Comparison of ENCODE assay signal across 26 cellular contexts in the genomic region with DNA sequence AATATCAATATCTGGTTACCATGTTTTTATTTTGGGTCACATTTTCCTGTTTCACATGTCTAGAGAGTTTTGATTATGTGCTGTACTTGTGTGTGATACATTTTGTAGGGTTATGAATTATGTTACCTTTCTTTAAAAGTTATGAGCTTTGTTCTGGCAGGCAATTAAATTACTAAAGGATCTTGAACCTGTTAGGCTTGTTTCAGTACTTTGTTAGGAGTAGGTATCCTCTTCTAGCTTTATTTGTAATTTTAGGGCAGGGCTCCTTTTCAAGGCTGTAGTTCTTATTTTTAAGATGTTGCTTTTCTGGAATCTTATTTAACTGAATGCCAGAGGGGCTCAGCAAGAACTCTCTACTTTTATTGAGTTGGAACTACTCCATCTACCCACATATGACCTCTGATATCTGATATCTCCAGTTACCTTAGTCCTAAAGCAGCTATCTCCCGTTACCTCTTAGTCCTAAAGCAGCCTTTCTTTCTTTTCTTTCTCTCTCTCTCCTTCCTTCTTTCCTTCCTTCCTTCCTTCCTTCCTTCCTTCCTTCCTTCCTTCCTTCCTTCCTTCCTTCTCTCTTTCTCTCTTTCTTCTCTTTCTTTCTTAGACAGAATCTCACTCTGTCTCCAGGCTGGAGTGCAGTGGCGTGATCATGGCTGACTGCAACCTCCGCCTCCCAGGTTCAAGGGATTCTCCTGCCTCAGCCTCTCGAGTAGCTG.
"Had no signal": no experiment of that assay in that cellular context is flagged by ENCODE, and none has a peak within 500 bp of the region (broad histone marks: within the 10 kb centered on the region; RNA-seq: fewer than 3 reads in every experiment).

No MANE protein-coding gene starts in this region.

- H3K27ac Mint-ChIP-seq: activated naive CD8-positive, alpha-beta T cell; activated T-cell treated with anti-CD3 and anti-CD28 coated beads, Interleukin-2, amount 50 U/mL, for 24 hours; activated T-helper 2 cell treated with anti-CD3 and anti-CD28 coated beads, Interferon-gamma antibody, Interleukin-2, Interleukin-4, amounts not matched to agents 10 μg/mL and 5 μg/mL and 100 μg/mL, durations not matched to agents 14 hours and 24 hours and 36 hours; nephron; stimulated activated effector memory CD8-positive, alpha-beta T cell treated with anti-CD3 and anti-CD28 coated beads, Interleukin-12 subunit alpha, Interleukin-12 subunit beta, amount 100 ng/mL, for 72 hours had no signal

- DNase-seq: activated CD4-positive, alpha-beta T cell treated with anti-CD3 and anti-CD28 coated beads, Interleukin-2, amount 50 U/mL, for 4 hours; activated CD8-positive, alpha-beta memory T cell treated with anti-CD3 and anti-CD28 coated beads for 24 hours; activated CD8-positive, alpha-beta memory T cell treated with anti-CD3 and anti-CD28 coated beads, Interleukin-2, amount 50 U/mL, for 4 hours; activated naive CD4-positive, alpha-beta T cell; activated T-cell treated with anti-CD3 and anti-CD28 coated beads, Interleukin-2, amount 50 U/mL, for 24 hours; adrenal gland; brain microvascular endothelial cell; caudate nucleus; dermis blood vessel endothelial cell; effector CD8-positive, alpha-beta T cell; gastrocnemius medialis; hippocampal formation; left ventricle myocardium superior; right lobe of liver; stimulated activated CD4-positive, alpha-beta T cell treated with anti-CD3 and anti-CD28 coated beads, Interleukin-2, amount 100 ng/mL, for 24 hours; stimulated activated naive CD8-positive, alpha-beta T cell treated with anti-CD3 and anti-CD28 coated beads, Interleukin-15, amount 100 ng/mL, for 72 hours; tibial artery; uterus had no signal

- H3K36me3 ChIP-seq: adrenal gland, brain microvascular endothelial cell, uterus had no signal

- H3K4me1 Mint-ChIP-seq: nephron; stimulated activated effector memory CD8-positive, alpha-beta T cell treated with anti-CD3 and anti-CD28 coated beads, Interleukin-12 subunit alpha, Interleukin-12 subunit beta, amount 100 ng/mL, for 72 hours; stimulated activated naive CD8-positive, alpha-beta T cell treated with anti-CD3 and anti-CD28 coated beads, Interleukin-15, amount 100 ng/mL, for 72 hours had no signal

- H3K9me3 Mint-ChIP-seq: activated T-cell treated with anti-CD3 and anti-CD28 coated beads, Interleukin-2, amount 50 U/mL, for 24 hours; activated T-helper 2 cell treated with anti-CD3 and anti-CD28 coated beads, Interferon-gamma antibody, Interleukin-2, Interleukin-4, amounts not matched to agents 10 μg/mL and 5 μg/mL and 100 μg/mL, durations not matched to agents 14 hours and 24 hours and 36 hours had no signal

- H3K36me3 Mint-ChIP-seq: stimulated activated effector memory CD8-positive, alpha-beta T cell treated with anti-CD3 and anti-CD28 coated beads, Interleukin-12 subunit alpha, Interleukin-12 subunit beta, amount 100 ng/mL, for 72 hours had no signal

- H3K9me3 ChIP-seq: adrenal gland, ascending aorta, esophagus muscularis mucosa, gastrocnemius medialis, right lobe of liver, tibial artery had no signal

- H3K27ac ChIP-seq: adrenal gland, ascending aorta, brain microvascular endothelial cell, esophagus muscularis mucosa, gastrocnemius medialis, parathyroid adenoma, right lobe of liver, skin epidermis, tibial artery, uterus had no signal

- H3K27me3 ChIP-seq: adrenal gland, ascending aorta, brain microvascular endothelial cell, esophagus muscularis mucosa, gastrocnemius medialis, right lobe of liver, tibial artery, uterus had no signal

- H3K27me3 Mint-ChIP-seq: activated naive CD8-positive, alpha-beta T cell; activated T-cell treated with anti-CD3 and anti-CD28 coated beads, Interleukin-2, amount 50 U/mL, for 24 hours; stimulated activated naive CD8-positive, alpha-beta T cell treated with anti-CD3 and anti-CD28 coated beads, Interleukin-15, amount 100 ng/mL, for 72 hours had no signal

- H3K4me1 ChIP-seq: gastrocnemius medialis, parathyroid adenoma, uterus had no signal

- H3K4me3 Mint-ChIP-seq: activated naive CD8-positive, alpha-beta T cell; activated T-cell treated with anti-CD3 and anti-CD28 coated beads, Interleukin-2, amount 50 U/mL, for 24 hours; nephron; stimulated activated effector memory CD8-positive, alpha-beta T cell treated with anti-CD3 and anti-CD28 coated beads, Interleukin-12 subunit alpha, Interleukin-12 subunit beta, amount 100 ng/mL, for 72 hours; stimulated activated naive CD8-positive, alpha-beta T cell treated with anti-CD3 and anti-CD28 coated beads, Interleukin-15, amount 100 ng/mL, for 72 hours had no signal

- H2AFZ ChIP-seq: parathyroid adenoma had no signal

- ATAC-seq: gastrocnemius medialis; left ventricle myocardium superior; right lobe of liver; stimulated activated effector memory CD8-positive, alpha-beta T cell treated with anti-CD3 and anti-CD28 coated beads, Interleukin-12 subunit alpha, Interleukin-12 subunit beta, amount 100 ng/mL, for 72 hours; stimulated activated naive CD8-positive, alpha-beta T cell treated with anti-CD3 and anti-CD28 coated beads, Interleukin-15, amount 100 ng/mL, for 72 hours had no signal

- H3K4me3 ChIP-seq: adrenal gland, ascending aorta, esophagus muscularis mucosa, gastrocnemius medialis, right lobe of liver, skin epidermis, tibial artery, uterus had no signal

- H3K9ac ChIP-seq: parathyroid adenoma had no signal
